In the genomic region with DNA sequence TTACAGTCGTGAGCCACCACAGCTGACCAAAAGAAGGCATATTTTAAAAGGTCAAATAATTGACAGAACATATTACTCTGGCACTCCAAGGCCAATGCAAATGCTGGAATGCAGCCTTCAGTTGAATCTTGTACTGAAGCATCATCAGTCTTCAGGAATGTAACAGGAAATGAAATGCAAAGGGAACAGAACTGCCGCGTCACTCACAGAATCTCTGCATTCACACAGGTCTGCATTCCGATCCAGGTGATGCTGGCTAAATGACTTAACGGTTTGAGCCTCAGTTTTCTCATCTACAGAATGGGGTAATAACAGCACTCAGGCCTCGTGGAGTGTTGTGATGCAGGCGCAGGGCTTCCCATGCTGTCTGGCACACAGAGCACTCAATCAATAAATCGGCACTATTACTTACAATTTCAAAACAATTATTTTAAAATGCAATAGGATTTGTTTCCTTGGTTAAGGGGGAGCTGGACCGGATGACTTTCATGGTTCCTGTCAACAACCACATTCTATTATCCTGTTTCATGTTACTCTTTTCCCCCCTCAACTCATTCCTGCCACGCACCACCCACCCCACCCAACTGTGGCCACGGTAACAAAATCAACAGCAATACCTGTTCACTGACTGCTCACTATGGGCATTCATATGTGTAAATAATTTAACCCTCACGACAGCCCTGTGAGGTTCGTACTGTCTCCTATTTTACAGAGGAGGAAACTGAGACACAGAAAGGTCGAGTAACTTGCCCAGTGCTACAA, we compare ENCODE assay signal across 12 cellular contexts. TPM values are rescaled to one million over a fixed set of nuclear protein-coding genes. Genes with fewer than 3 reads are reported as not detected.
DNase-seq lines count a peak whose midpoint lies in the region; TF ChIP-seq lines count a peak whose summit lies in the region.
"Had no signal": no experiment of that assay in that cellular context is flagged by ENCODE, and none has a peak within 500 bp of the region (broad histone marks: within the 10 kb centered on the region; RNA-seq: fewer than 3 reads in every experiment).

No MANE protein-coding gene starts in this region.

- no peaks in the 10 kb centered on the region for H3K27me3 ChIP-seq in PC-9 (ENCODE audit: insufficient read depth, low read depth)
- H3K27me3 ChIP-seq: vagina had no signal

- H4K20me1 ChIP-seq in PC-9 (ENCODE audit: insufficient read depth), result no peaks in the 10 kb centered on the region

- peaks cover 11% of the 10 kb centered on the region; the same call in 1 of the 2 replicates for H3K4me1 ChIP-seq in PC-9 (replicated peaks; ENCODE audit: insufficient read depth)

- peaks cover 2% of the 10 kb centered on the region for H3K27me3 Mint-ChIP-seq in activated CD4-positive, alpha-beta T cell treated with anti-CD3 and anti-CD28 coated beads, Interleukin-2, amount 10 ng/mL, durations not matched to agents 24 days and 14 days

- intact Hi-C loops in PC-9 (cut with micrococcal nuclease; ENCODE audit: unreplicated experiment), result loop anchor here (2.0 kb wide), 1 partner anchor 33 kb away; a partner anchor contains a TSS
- intact Hi-C loops in activated CD4-positive, alpha-beta T cell treated with anti-CD3 and anti-CD28 coated beads, Interleukin-2, amount 10 ng/mL, durations not matched to agents 24 days and 14 days (cut with micrococcal nuclease), result no loop called here

- H3K27ac ChIP-seq in PC-9, result no peak overlapping the region

- H3K9me2 ChIP-seq in PC-9 (ENCODE audit: insufficient read depth), result no peaks in the 10 kb centered on the region

- no peak overlapping the region for H3K4me2 ChIP-seq in PC-9

- H3K79me2 ChIP-seq in PC-9 (ENCODE audit: low read depth), result no peaks in the 10 kb centered on the region

- no peaks in the 10 kb centered on the region for H3K4me1 Mint-ChIP-seq in activated CD4-positive, alpha-beta T cell treated with anti-CD3 and anti-CD28 coated beads, Interleukin-2, amount 10 ng/mL, durations not matched to agents 24 days and 14 days
- H3K4me1 Mint-ChIP-seq: activated naive CD8-positive, alpha-beta T cell treated with anti-CD3 and anti-CD28 coated beads, Interleukin-2, amount 50 U/mL, for 24 hours had no signal

- DNase-seq in ELR (ENCODE audit: low read depth) (peak; percentile 93), PC-9 (peak; percentile 51 to 60), epithelial cell of proximal tubule (ENCODE audit: low read depth) (no peak), non-pigmented ciliary epithelial cell (ENCODE audit: low read depth) (peak; percentile 90), hypothalamus (lab: John Stamatoyannopoulos, UW) (no peak), SKM-1 treated with dmso at 0.1 percent for 144 hours (lab: John Stamatoyannopoulos, UW; ENCODE audit: unreplicated experiment) (no peak)
- no peak for DNase-seq in activated CD4-positive, alpha-beta T cell treated with anti-CD3 and anti-CD28 coated beads, Interleukin-2, amount 10 ng/mL, durations not matched to agents 24 days and 14 days
- DNase-seq in activated CD8-positive, alpha-beta memory T cell treated with anti-CD3 and anti-CD28 coated beads, Interleukin-2, amount 50 U/mL, for 4 hours, result no peak
- DNase-seq: activated naive CD8-positive, alpha-beta T cell treated with anti-CD3 and anti-CD28 coated beads, Interleukin-2, amount 50 U/mL, for 24 hours; NCI-H1417; RPMI8226 had no signal

- H3K27ac Mint-ChIP-seq in activated CD4-positive, alpha-beta T cell treated with anti-CD3 and anti-CD28 coated beads, Interleukin-2, amount 10 ng/mL, durations not matched to agents 24 days and 14 days, result no peak overlapping the region
- H3K27ac Mint-ChIP-seq: activated naive CD8-positive, alpha-beta T cell treated with anti-CD3 and anti-CD28 coated beads, Interleukin-2, amount 50 U/mL, for 24 hours had no signal

- no peak overlapping the region for H3K4me3 Mint-ChIP-seq in activated CD4-positive, alpha-beta T cell treated with anti-CD3 and anti-CD28 coated beads, Interleukin-2, amount 10 ng/mL, durations not matched to agents 24 days and 14 days
- H3K4me3 Mint-ChIP-seq: activated naive CD8-positive, alpha-beta T cell treated with anti-CD3 and anti-CD28 coated beads, Interleukin-2, amount 50 U/mL, for 24 hours had no signal

- no peaks in the 10 kb centered on the region for H3K9me3 Mint-ChIP-seq in activated CD4-positive, alpha-beta T cell treated with anti-CD3 and anti-CD28 coated beads, Interleukin-2, amount 10 ng/mL, durations not matched to agents 24 days and 14 days
- H3K9me3 Mint-ChIP-seq: activated naive CD8-positive, alpha-beta T cell treated with anti-CD3 and anti-CD28 coated beads, Interleukin-2, amount 50 U/mL, for 24 hours had no signal

- no peaks in the 10 kb centered on the region for H3K36me3 ChIP-seq in PC-9 (ENCODE audit: low read depth)
- H3K36me3 ChIP-seq: vagina had no signal

- no peak overlapping the region for H2AFZ ChIP-seq in PC-9

- H3K4me3 ChIP-seq in PC-9 (no peak overlapping the region), epithelial cell of proximal tubule (ENCODE audit: low read depth, low read length) (peak overlapping the region; percentile 40)
- H3K4me3 ChIP-seq: vagina had no signal

- BruUV-seq in PC-9 (replicated peaks; lab: Mats Ljungman, UMichigan), result no TSS peak

- no peaks in the 10 kb centered on the region for H3K9me3 ChIP-seq in PC-9 (ENCODE audit: insufficient read depth, low read depth)
- H3K9me3 ChIP-seq: vagina had no signal

- H3F3A ChIP-seq in PC-9 (ENCODE audit: insufficient read depth, low read depth), result no peaks in the 10 kb centered on the region

- CTCF ChIA-PET in PC-9 (lab: Charles Lee), result no interaction called here

- no peaks in the 10 kb centered on the region for H3K36me3 Mint-ChIP-seq in activated CD4-positive, alpha-beta T cell treated with anti-CD3 and anti-CD28 coated beads, Interleukin-2, amount 10 ng/mL, durations not matched to agents 24 days and 14 days (ENCODE audit: low read depth)

- POLR2A ChIA-PET in PC-9 (lab: Charles Lee; ENCODE audit: unreplicated experiment), result interaction anchor here (0.6 kb wide), 1 partner anchor 610 kb away, joined by 8 read pairs; no protein-coding TSS in a partner anchor

- TF ChIP-seq CTCF in PC-9 (conservative IDR thresholded peaks at IDR 0.05) (no peak), epithelial cell of proximal tubule (conservative IDR thresholded peaks at IDR 0.05; ENCODE audit: low read depth, low read length) (no peak)

RNA-seq across cellular contexts. Expression of a gene that starts 32.5 kb away (rescaled TPM):
- 127 and 151 TPM in 2 replicates for total RNA-seq in PC-9 (2021)
- total RNA-seq in epithelial cell of proximal tubule, result 609 and 1,471 TPM in 2 replicates
- not detected in 2 replicates for total RNA-seq in activated CD4-positive, alpha-beta T cell treated with anti-CD3 and anti-CD28 coated beads, Interleukin-2, amount 10 ng/mL, durations not matched to agents 24 days and 14 days

Comparison
In these comparisons a context has a peak if more than half of its experiments do, and no peak if none do; other contexts are left out.
1. DNase-seq: peak in ELR (single experiment), PC-9 (2 of 2) and non-pigmented ciliary epithelial cell (single experiment); none in epithelial cell of proximal tubule (single experiment), hypothalamus (0 of 51), activated CD4-positive, alpha-beta T cell treated with anti-CD3 and anti-CD28 coated beads, Interleukin-2, amount 10 ng/mL, durations not matched to agents 24 days and 14 days (single experiment), activated CD8-positive, alpha-beta memory T cell treated with anti-CD3 and anti-CD28 coated beads, Interleukin-2, amount 50 U/mL, for 4 hours (single experiment) and SKM-1 treated with dmso at 0.1 percent for 144 hours (single experiment).
2. RNA of a gene that starts 32.5 kb away (total RNA-seq): 609 to 1,471 TPM in epithelial cell of proximal tubule and 127 to 151 TPM in PC-9; not detected in activated CD4-positive, alpha-beta T cell treated with anti-CD3 and anti-CD28 coated beads, Interleukin-2, amount 10 ng/mL, durations not matched to agents 24 days and 14 days; every median in the first group is over 100 times any median in the second.